In genomic region chr6:111105578-111105977, GRCh38 we compare ENCODE assay signal across 9 cellular contexts. TPM values are rescaled to one million over a fixed set of nuclear protein-coding genes. Genes with fewer than 3 reads are reported as not detected.
DNase-seq lines count a peak whose midpoint lies in the region; ATAC-seq, FAIRE-seq and TF ChIP-seq lines count a peak whose summit lies in the region.
"Had no signal": no experiment of that assay in that cellular context is flagged by ENCODE, and none has a peak within 500 bp of the region (broad histone marks: within the 10 kb centered on the region; RNA-seq: fewer than 3 reads in every experiment).

No MANE protein-coding gene starts in this region.

- peaks cover 0 to 9% (median 0%) of the 10 kb centered on the region in 4 donors for H3K9me3 ChIP-seq in upper lobe of left lung

- ATAC-seq in upper lobe of left lung (ENCODE audit: low FRiP score in 2 of 2) (peak; percentile 66 to 68), HG03354 (IDR thresholded peaks at IDR 0.05; ENCODE audit: poor library complexity, severe bottlenecking, unreplicated experiment) (no peak), HG02870 (IDR thresholded peaks at IDR 0.05; ENCODE audit: unreplicated experiment) (no peak)

- intact Hi-C loops in activated naive CD4-positive, alpha-beta T cell treated with anti-CD3 and anti-CD28 coated beads for 36 hours (cut with micrococcal nuclease), result no loop called here

- 33 to 41% methylated on average over 5 of the region's 5 CpGs for WGBS in upper lobe of left lung, 2 donors

- H3K27me3 Mint-ChIP-seq in activated naive CD4-positive, alpha-beta T cell treated with anti-CD3 and anti-CD28 coated beads for 36 hours (ENCODE audit: low read depth), result no peaks in the 10 kb centered on the region
- H3K27me3 Mint-ChIP-seq in activated naive CD4-positive, alpha-beta T cell treated with anti-CD3 and anti-CD28 coated beads, Interleukin-2, amount 10 ng/mL, durations not matched to agents 7 days and 5 days, result no peaks in the 10 kb centered on the region

- H3K4me3 Mint-ChIP-seq in activated naive CD4-positive, alpha-beta T cell treated with anti-CD3 and anti-CD28 coated beads for 36 hours, result no peak overlapping the region
- H3K4me3 Mint-ChIP-seq in activated naive CD4-positive, alpha-beta T cell treated with anti-CD3 and anti-CD28 coated beads, Interleukin-2, amount 10 ng/mL, durations not matched to agents 7 days and 5 days, result no peak overlapping the region
- H3K4me3 Mint-ChIP-seq: T-helper 1 cell treated with Interleukin-12 subunit alpha and Interleukin-12 subunit beta and Interleukin-4 antibody, amounts not matched to agents 30 μg/mL and 1 μg/mL, for 36 hours had no signal

- no peak overlapping the region for H3K27ac Mint-ChIP-seq in activated naive CD4-positive, alpha-beta T cell treated with anti-CD3 and anti-CD28 coated beads for 36 hours
- no peak overlapping the region for H3K27ac Mint-ChIP-seq in activated naive CD4-positive, alpha-beta T cell treated with anti-CD3 and anti-CD28 coated beads, Interleukin-2, amount 10 ng/mL, durations not matched to agents 7 days and 5 days
- H3K27ac Mint-ChIP-seq: T-helper 1 cell treated with Interleukin-12 subunit alpha and Interleukin-12 subunit beta and Interleukin-4 antibody, amounts not matched to agents 30 μg/mL and 1 μg/mL, for 36 hours had no signal

- peak; percentile 82 for FAIRE-seq in islet of Langerhans (lab: Jason Lieb, UNC)

- H3K4me3 ChIP-seq in upper lobe of left lung, result no peak overlapping the region

- DNase-seq in activated naive CD4-positive, alpha-beta T cell treated with anti-CD3 and anti-CD28 coated beads for 36 hours, result peak; percentile 66
- no peak for DNase-seq in activated naive CD4-positive, alpha-beta T cell treated with anti-CD3 and anti-CD28 coated beads, Interleukin-2, amount 10 ng/mL, durations not matched to agents 7 days and 5 days
- DNase-seq in UCSD-AML1 (lab: John Stamatoyannopoulos, UW; ENCODE audit: unreplicated experiment) (peak; percentile 18), upper lobe of left lung (peak; percentile 87 to 91), GM19238 (ENCODE audit: insufficient read length, low spot score) (no peak)

- H3K4me1 ChIP-seq in upper lobe of left lung, result peaks cover 0 to 6% (median 0%) of the 10 kb centered on the region in 4 donors

- H3K36me3 Mint-ChIP-seq in activated naive CD4-positive, alpha-beta T cell treated with anti-CD3 and anti-CD28 coated beads for 36 hours (ENCODE audit: low read depth), result peaks cover 9% of the 10 kb centered on the region
- H3K36me3 Mint-ChIP-seq in activated naive CD4-positive, alpha-beta T cell treated with anti-CD3 and anti-CD28 coated beads, Interleukin-2, amount 10 ng/mL, durations not matched to agents 7 days and 5 days, result peaks cover 17% of the 10 kb centered on the region

- peaks cover 9% of the 10 kb centered on the region for H3K9me3 Mint-ChIP-seq in activated naive CD4-positive, alpha-beta T cell treated with anti-CD3 and anti-CD28 coated beads for 36 hours
- peaks cover 12% of the 10 kb centered on the region for H3K9me3 Mint-ChIP-seq in activated naive CD4-positive, alpha-beta T cell treated with anti-CD3 and anti-CD28 coated beads, Interleukin-2, amount 10 ng/mL, durations not matched to agents 7 days and 5 days

- peak in 1 of 6 experiments; percentile 7 for TF ChIP-seq CTCF in upper lobe of left lung (IDR thresholded peaks at IDR 0.05)

- CTCF ChIA-PET in activated naive CD4-positive, alpha-beta T cell treated with anti-CD3 and anti-CD28 coated beads for 36 hours (lab: Charles Lee), result no interaction called here
- CTCF ChIA-PET in activated naive CD4-positive, alpha-beta T cell treated with anti-CD3 and anti-CD28 coated beads, Interleukin-2, amount 10 ng/mL, durations not matched to agents 7 days and 5 days (lab: Charles Lee), result no interaction called here

- H3K27ac ChIP-seq in upper lobe of left lung, result no peak overlapping the region

- peak in 1 of 4 donors; percentile 18 for TF ChIP-seq POLR2A in upper lobe of left lung (IDR thresholded peaks at IDR 0.05)

- no peaks in the 10 kb centered on the region for H3K36me3 ChIP-seq in upper lobe of left lung

- peaks cover 17% of the 10 kb centered on the region for H3K4me1 Mint-ChIP-seq in activated naive CD4-positive, alpha-beta T cell treated with anti-CD3 and anti-CD28 coated beads for 36 hours (ENCODE audit: low read depth)
- H3K4me1 Mint-ChIP-seq in activated naive CD4-positive, alpha-beta T cell treated with anti-CD3 and anti-CD28 coated beads, Interleukin-2, amount 10 ng/mL, durations not matched to agents 7 days and 5 days, result peaks cover 2% of the 10 kb centered on the region

- peak in 1 of 4 donors; percentile 50 for TF ChIP-seq EP300 in upper lobe of left lung (IDR thresholded peaks at IDR 0.05)

- H3K27me3 ChIP-seq in upper lobe of left lung, result no peaks in the 10 kb centered on the region

RNA-seq across cellular contexts. Expression of gene SLC16A10, which starts 18.3 kb away (rescaled TPM):
- total RNA-seq in activated naive CD4-positive, alpha-beta T cell treated with anti-CD3 and anti-CD28 coated beads for 36 hours, result 1 to 10 TPM; 6.6 to 8.1 TPM
- total RNA-seq in upper lobe of left lung, result 10 to 100 TPM in 5 of 6 donors, 1 to 10 TPM in 1; 8.7 to 94.4 (median 18.9) TPM

Comparison
In these comparisons a context has a peak if more than half of its experiments do, and no peak if none do; other contexts are left out.
1. DNase-seq: peak in activated naive CD4-positive, alpha-beta T cell treated with anti-CD3 and anti-CD28 coated beads for 36 hours (single experiment), UCSD-AML1 (single experiment) and upper lobe of left lung (2 of 2); none in activated naive CD4-positive, alpha-beta T cell treated with anti-CD3 and anti-CD28 coated beads, Interleukin-2, amount 10 ng/mL, durations not matched to agents 7 days and 5 days (single experiment) and GM19238 (single experiment).
2. ATAC-seq: peak in upper lobe of left lung (2 of 2); none in HG03354 (single experiment) and HG02870 (single experiment).